1 cellular context compared by ENCODE assay signal in the genomic region with DNA sequence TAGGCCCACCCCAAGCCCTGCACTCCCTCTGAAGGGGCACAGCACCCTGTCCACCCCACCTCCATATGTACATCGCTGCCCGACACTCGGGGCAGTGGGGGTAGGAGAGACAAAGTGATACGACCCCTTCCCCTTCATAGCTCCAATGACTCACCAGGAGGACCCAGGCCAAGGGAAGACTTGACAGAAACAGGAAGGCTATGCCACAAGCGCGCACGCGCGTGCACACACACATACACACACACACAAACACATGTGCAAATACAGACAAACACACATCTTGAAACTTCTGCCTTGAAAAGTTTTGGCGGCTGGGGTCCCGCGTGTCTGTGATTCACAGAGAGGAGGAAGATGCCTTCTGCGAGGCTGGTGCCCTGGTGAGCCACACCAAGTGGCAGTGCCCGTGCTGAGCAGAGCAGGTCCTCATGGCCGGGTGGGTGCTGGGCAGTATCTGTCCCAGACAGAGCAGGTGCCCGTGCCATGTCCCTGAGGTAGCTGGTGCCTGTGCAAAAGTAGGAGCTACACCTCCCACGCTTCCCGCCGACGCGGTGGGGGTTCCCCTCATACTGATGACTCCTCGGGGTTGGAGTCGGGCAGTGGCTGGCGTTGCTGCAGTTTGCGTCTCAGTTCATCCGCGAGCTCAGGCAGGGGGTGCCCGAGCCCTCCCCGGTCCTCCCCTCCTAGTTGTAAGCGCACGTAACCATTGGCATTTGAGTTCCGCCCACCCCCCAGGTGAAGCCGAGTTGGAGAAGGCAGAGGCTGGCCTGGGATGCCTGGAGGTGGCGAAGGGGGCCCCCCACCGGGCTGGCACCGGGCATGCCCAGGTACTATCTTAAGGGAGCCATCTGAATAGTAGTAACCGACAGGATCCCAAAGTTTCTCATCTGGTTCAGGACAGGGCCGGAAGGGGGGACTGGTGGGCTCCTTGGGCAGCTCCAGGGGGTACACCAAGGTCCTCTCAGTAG.
TF ChIP-seq lines count a peak whose summit lies in the region.

No MANE protein-coding gene starts in this region.

TF ChIP-seq in IMR-90, 13 proteins besides CTCF, POLR2A, EP300 and RAD21:
- TF ChIP-seq FOS (IDR thresholded peaks at IDR 0.05; ENCODE audit: low read depth, low read length) (no peak), BHLHE40 (IDR thresholded peaks at IDR 0.05; ENCODE audit: low read depth, low read length) (no peak), RCOR1 (IDR thresholded peaks at IDR 0.05; ENCODE audit: insufficient replicate concordance, low read length) (no peak), CHD1 (IDR thresholded peaks at IDR 0.05; ENCODE audit: low read depth, low read length) (no peak), CEBPB (IDR thresholded peaks at IDR 0.05; ENCODE audit: low read depth, low read length) (no peak), NFE2L2 (IDR thresholded peaks at IDR 0.05; ENCODE audit: low read depth, low read length) (no peak), MAZ (IDR thresholded peaks at IDR 0.05; ENCODE audit: borderline replicate concordance, low read depth, low read length) (no peak), MAFK (IDR thresholded peaks at IDR 0.05; ENCODE audit: low read depth, low read length) (no peak), ELK1 (IDR thresholded peaks at IDR 0.05; ENCODE audit: borderline replicate concordance, low read depth, low read length) (no peak), SMC3 (IDR thresholded peaks at IDR 0.05; ENCODE audit: low read depth, low read length) (no peak), MXI1 (IDR thresholded peaks at IDR 0.05; ENCODE audit: borderline replicate concordance, low read depth, low read length) (no peak), RFX5 (IDR thresholded peaks at IDR 0.05; ENCODE audit: low read depth, low read length) (no peak), USF2 (IDR thresholded peaks at IDR 0.05; ENCODE audit: low read depth, low read length) (no peak)
